Comparison of ENCODE assay signal across 24 cellular contexts in genomic region chr5:67672633-67673032, GRCh38.
DNase-seq lines count a peak whose midpoint lies in the region; ATAC-seq and TF ChIP-seq lines count a peak whose summit lies in the region.
"Had no signal": no experiment of that assay in that cellular context is flagged by ENCODE, and none has a peak within 500 bp of the region (broad histone marks: within the 10 kb centered on the region; RNA-seq: fewer than 3 reads in every experiment).

No MANE protein-coding gene starts in this region.

- H2BK15ac ChIP-seq in mesendoderm (replicated peaks; ENCODE audit: low read depth) = no peak overlapping the region

- TF ChIP-seq POLR2A in suprapubic skin (IDR thresholded peaks at IDR 0.05) = no peak

- no peak overlapping the region for H4K8ac ChIP-seq in mesendoderm (ENCODE audit: low read depth, low read length)

- WGBS in suprapubic skin = 100% methylated on average over 1 of the region's 1 CpG
- WGBS in mesendoderm (ENCODE audit: extremely low coverage, insufficient coverage, low lambda C conversion rate) = no CpG with 5 or more reads among the region's 1 CpG

- H3K9me3 ChIP-seq in suprapubic skin = no peaks in the 10 kb centered on the region
- H3K9me3 ChIP-seq: adrenal gland, gastrocnemius medialis, right atrium auricular region had no signal

- no peak overlapping the region for H3K23ac ChIP-seq in mesendoderm (ENCODE audit: low read length)

- H3K27me3 ChIP-seq in foreskin keratinocyte (no peaks in the 10 kb centered on the region), suprapubic skin (no peaks in the 10 kb centered on the region), mesendoderm (ENCODE audit: insufficient read depth, low read length, poor library complexity) (no peaks in the 10 kb centered on the region)
- H3K27me3 ChIP-seq: adrenal gland, gastrocnemius medialis, right atrium auricular region had no signal

- no peak overlapping the region; the same call in 1 of the 2 replicates for H3K27ac Mint-ChIP-seq in HFFc6
- H3K27ac Mint-ChIP-seq: H9; T-helper 1 cell treated with Interleukin-12 subunit alpha and Interleukin-12 subunit beta and Interleukin-4 antibody, amounts not matched to agents 30 μg/mL and 1 μg/mL, for 36 hours had no signal

- peak; percentile 35 for DNase-seq in AG20443 (ENCODE audit: low spot score)
- DNase-seq in HFFc6 = peak; percentile 8
- peak; percentile 12 for DNase-seq in OCI-M1 (lab: John Stamatoyannopoulos, UW)
- peak; percentile 6 to 32 for DNase-seq in foreskin keratinocyte
- no peak for DNase-seq in suprapubic skin (ENCODE audit: low spot score in 2 of 2)
- no peak for DNase-seq in mesendoderm
- DNase-seq: activated CD4-positive, alpha-beta T cell treated with anti-CD3 and anti-CD28 coated beads, Interleukin-2, amount 50 U/mL, for 4 hours; activated gamma-delta T cell; adrenal gland; dermis blood vessel endothelial cell; DND-41; gastrocnemius medialis; H9; NCI-H146; NCI-H2171 treated with DMSO at 0.1 percent for 48 hours; NCI-H526 treated with DMSO at 0.1 percent for 48 hours; PC-3; SHP77 treated with DMSO at 0.1 percent for 48 hours had no signal

- H3K36me3 ChIP-seq in suprapubic skin = no peaks in the 10 kb centered on the region
- no peaks in the 10 kb centered on the region for H3K36me3 ChIP-seq in mesendoderm (ENCODE audit: control insufficient read depth, insufficient read depth, low read length)
- H3K36me3 ChIP-seq: adrenal gland, gastrocnemius medialis, right atrium auricular region had no signal

- H2BK5ac ChIP-seq in mesendoderm (ENCODE audit: low read length) = no peak overlapping the region

- H3K9ac ChIP-seq in mesendoderm (ENCODE audit: low read length) = no peak overlapping the region

- no peak overlapping the region for H3K4me3 ChIP-seq in suprapubic skin
- H3K4me3 ChIP-seq in mesendoderm (ENCODE audit: low read length) = no peak overlapping the region
- H3K4me3 ChIP-seq: adrenal gland, gastrocnemius medialis, lung, right atrium auricular region had no signal

- H3K79me2 ChIP-seq in mesendoderm (ENCODE audit: control insufficient read depth, insufficient read depth, low read length) = no peaks in the 10 kb centered on the region

- H3K4ac ChIP-seq in mesendoderm (ENCODE audit: low read depth, low read length) = no peak overlapping the region

- no peak overlapping the region for H4K5ac ChIP-seq in mesendoderm (ENCODE audit: low read length)

- H3K79me1 ChIP-seq in mesendoderm (ENCODE audit: low read length) = no peaks in the 10 kb centered on the region

- peak; percentile 20 for ATAC-seq in foreskin keratinocyte
- no peak for ATAC-seq in HG03280 (IDR thresholded peaks at IDR 0.05; ENCODE audit: unreplicated experiment)
- no peak for ATAC-seq in HG02981 (IDR thresholded peaks at IDR 0.05; ENCODE audit: unreplicated experiment)
- ATAC-seq: gastrocnemius medialis, PC-3 had no signal

- no peak overlapping the region for H3K4me3 Mint-ChIP-seq in HFFc6
- H3K4me3 Mint-ChIP-seq: H9; T-helper 1 cell treated with Interleukin-12 subunit alpha and Interleukin-12 subunit beta and Interleukin-4 antibody, amounts not matched to agents 30 μg/mL and 1 μg/mL, for 36 hours had no signal

- H3K9me3 Mint-ChIP-seq in HFFc6 = peaks cover 12% of the 10 kb centered on the region; the same call in 1 of the 2 replicates

- peaks cover 7% of the 10 kb centered on the region for H3K4me1 Mint-ChIP-seq in HFFc6 (ENCODE audit: low read depth)

- no peak overlapping the region for H3K56ac ChIP-seq in mesendoderm (ENCODE audit: low read length)

- H3K4me1 ChIP-seq in foreskin keratinocyte (peaks cover 5% of the 10 kb centered on the region), suprapubic skin (no peaks in the 10 kb centered on the region), mesendoderm (ENCODE audit: control insufficient read depth, low read depth, low read length) (no peaks in the 10 kb centered on the region)
- H3K4me1 ChIP-seq: adrenal gland had no signal

- no peaks in the 10 kb centered on the region for H3K36me3 Mint-ChIP-seq in HFFc6 (ENCODE audit: low read depth)

- no peak for TF ChIP-seq EP300 in suprapubic skin (IDR thresholded peaks at IDR 0.05)

- no peak overlapping the region for H3K27ac ChIP-seq in foreskin keratinocyte
- no peak overlapping the region for H3K27ac ChIP-seq in suprapubic skin
- no peak overlapping the region for H3K27ac ChIP-seq in mesendoderm (ENCODE audit: low read depth, low read length)
- H3K27ac ChIP-seq: adrenal gland, gastrocnemius medialis, VCaP had no signal

- peaks cover 1% of the 10 kb centered on the region for H3K27me3 Mint-ChIP-seq in HFFc6 (ENCODE audit: insufficient read depth)

- TF ChIP-seq CTCF in HFFc6 (IDR thresholded peaks at IDR 0.05) (no peak), foreskin keratinocyte (conservative IDR thresholded peaks at IDR 0.05) (no peak), suprapubic skin (IDR thresholded peaks at IDR 0.05) (no peak)

- no peak overlapping the region for H2AK5ac ChIP-seq in mesendoderm (ENCODE audit: low read length)

- H3K18ac ChIP-seq in mesendoderm (ENCODE audit: low read length) = no peak overlapping the region

- H2BK120ac ChIP-seq in mesendoderm (ENCODE audit: low read depth, low read length) = no peak overlapping the region

- H3K4me2 ChIP-seq in mesendoderm (ENCODE audit: low read length) = no peak overlapping the region

Comparison
In these comparisons a context has a peak if more than half of its experiments do, and no peak if none do; other contexts are left out.
1. DNase-seq: peak in AG20443 (single experiment), HFFc6 (single experiment), OCI-M1 (single experiment) and foreskin keratinocyte (2 of 2); none in suprapubic skin (0 of 2) and mesendoderm (single experiment).